In the genomic region with DNA sequence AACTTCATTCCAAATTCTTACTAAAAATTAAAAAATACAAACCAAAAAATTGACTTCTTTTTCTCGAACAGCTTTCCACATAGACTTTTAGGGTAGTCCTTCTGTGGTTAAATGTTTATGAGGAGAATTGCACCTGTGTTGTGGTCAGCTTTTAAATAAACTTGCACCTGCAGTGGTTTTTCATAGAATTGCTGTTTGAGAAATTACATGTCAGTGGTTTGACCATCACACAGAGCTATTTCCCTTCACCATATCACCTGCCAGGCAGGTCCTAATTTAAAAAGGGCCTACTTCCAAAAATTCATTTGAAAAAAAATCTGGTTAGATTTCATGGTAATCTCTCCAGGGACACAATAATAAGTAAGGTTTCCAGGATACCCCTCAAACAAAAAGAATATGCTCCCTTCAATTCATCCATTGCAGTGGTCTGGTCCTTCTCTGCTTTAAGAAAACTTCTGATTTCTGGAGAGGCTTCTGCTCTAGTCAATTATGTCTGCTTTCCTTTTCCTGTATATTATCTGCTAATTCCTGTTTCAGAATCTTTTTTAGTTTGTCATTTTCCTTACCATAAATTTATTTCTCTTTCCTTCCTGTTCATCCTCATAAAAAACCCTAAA, we compare ENCODE assay signal across 1 cellular context.
TF ChIP-seq lines count a peak whose summit lies in the region.

No MANE protein-coding gene starts in this region.

TF ChIP-seq in GM12878, 131 proteins besides CTCF, POLR2A, EP300 and RAD21 (continued from another document):
- TF ChIP-seq, protein P1, sequence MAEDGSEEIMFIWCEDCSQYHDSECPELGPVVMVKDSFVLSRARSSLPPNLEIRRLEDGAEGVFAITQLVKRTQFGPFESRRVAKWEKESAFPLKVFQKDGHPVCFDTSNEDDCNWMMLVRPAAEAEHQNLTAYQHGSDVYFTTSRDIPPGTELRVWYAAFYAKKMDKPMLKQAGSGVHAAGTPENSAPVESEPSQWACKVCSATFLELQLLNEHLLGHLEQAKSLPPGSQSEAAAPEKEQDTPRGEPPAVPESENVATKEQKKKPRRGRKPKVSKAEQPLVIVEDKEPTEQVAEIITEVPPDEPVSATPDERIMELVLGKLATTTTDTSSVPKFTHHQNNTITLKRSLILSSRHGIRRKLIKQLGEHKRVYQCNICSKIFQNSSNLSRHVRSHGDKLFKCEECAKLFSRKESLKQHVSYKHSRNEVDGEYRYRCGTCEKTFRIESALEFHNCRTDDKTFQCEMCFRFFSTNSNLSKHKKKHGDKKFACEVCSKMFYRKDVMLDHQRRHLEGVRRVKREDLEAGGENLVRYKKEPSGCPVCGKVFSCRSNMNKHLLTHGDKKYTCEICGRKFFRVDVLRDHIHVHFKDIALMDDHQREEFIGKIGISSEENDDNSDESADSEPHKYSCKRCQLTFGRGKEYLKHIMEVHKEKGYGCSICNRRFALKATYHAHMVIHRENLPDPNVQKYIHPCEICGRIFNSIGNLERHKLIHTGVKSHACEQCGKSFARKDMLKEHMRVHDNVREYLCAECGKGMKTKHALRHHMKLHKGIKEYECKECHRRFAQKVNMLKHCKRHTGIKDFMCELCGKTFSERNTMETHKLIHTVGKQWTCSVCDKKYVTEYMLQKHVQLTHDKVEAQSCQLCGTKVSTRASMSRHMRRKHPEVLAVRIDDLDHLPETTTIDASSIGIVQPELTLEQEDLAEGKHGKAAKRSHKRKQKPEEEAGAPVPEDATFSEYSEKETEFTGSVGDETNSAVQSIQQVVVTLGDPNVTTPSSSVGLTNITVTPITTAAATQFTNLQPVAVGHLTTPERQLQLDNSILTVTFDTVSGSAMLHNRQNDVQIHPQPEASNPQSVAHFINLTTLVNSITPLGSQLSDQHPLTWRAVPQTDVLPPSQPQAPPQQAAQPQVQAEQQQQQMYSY (CRISPR knock-in tag; IDR thresholded peaks at IDR 0.05): no peak
- TF ChIP-seq SP1 (IDR thresholded peaks at IDR 0.05; ENCODE audit: low read depth, low read length) (no peak), JUND (IDR thresholded peaks at IDR 0.05; ENCODE audit: low read depth, low read length) (no peak), IKZF1 (conservative IDR thresholded peaks at IDR 0.05) (peak; percentile 77), ASH2L (IDR thresholded peaks at IDR 0.05; ENCODE audit: borderline replicate concordance, low read depth) (no peak), MEF2A (IDR thresholded peaks at IDR 0.05; ENCODE audit: insufficient read depth, low read depth, low read length) (peak; percentile 92), NFIC (IDR thresholded peaks at IDR 0.05; ENCODE audit: low read depth, low read length) (peak; percentile 97)
- TF ChIP-seq, protein P2, sequence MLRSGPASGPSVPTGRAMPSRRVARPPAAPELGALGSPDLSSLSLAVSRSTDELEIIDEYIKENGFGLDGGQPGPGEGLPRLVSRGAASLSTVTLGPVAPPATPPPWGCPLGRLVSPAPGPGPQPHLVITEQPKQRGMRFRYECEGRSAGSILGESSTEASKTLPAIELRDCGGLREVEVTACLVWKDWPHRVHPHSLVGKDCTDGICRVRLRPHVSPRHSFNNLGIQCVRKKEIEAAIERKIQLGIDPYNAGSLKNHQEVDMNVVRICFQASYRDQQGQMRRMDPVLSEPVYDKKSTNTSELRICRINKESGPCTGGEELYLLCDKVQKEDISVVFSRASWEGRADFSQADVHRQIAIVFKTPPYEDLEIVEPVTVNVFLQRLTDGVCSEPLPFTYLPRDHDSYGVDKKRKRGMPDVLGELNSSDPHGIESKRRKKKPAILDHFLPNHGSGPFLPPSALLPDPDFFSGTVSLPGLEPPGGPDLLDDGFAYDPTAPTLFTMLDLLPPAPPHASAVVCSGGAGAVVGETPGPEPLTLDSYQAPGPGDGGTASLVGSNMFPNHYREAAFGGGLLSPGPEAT (IDR thresholded peaks at IDR 0.05; ENCODE audit: low read depth): peak; percentile 70; the same call in 1 of the 2 replicates
